Comparison of ENCODE assay signal across 1 cellular context in the genomic region with DNA sequence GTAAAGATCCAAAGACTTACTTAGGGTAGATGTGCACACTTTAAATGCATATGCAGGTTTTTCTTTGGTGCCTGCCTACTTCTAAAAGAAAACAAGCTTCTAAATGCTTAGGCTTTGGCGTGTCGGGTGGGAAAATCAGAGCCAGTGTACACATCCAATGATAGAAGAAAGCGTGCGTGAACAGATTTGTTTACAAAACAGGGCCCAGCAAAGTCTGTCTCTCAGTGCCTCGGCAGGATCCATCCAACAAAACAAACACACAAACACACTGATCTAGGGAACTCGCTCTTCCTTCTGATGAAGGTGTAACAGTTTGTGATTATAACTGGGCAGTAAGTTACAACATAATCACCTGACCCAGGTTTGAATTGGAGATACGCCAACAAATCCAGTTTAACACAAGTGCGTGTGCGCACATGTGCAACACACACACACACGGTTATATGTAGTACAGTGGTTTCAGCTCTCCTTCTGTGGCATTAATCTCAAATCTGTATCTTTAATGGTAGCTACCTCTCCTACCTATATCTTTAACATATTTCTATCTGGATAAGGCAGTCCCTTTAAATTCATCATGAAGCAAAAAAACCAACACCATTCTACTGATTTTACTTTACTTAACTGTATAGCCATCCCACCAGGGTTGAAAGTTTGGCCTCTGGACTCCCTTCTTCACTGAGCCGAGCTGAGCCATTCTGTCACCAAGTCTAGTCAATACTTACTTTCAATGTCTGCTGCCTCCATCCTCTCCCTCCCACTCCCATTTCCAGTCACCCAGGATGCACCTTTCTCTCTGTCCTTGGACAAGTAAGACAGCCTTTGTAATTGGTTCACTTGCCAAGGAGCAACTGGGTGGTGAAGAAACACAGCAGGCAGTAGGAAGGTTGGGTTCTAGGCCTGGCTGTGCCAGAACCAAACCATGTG.
TF ChIP-seq lines count a peak whose summit lies in the region.

No MANE protein-coding gene starts in this region.

TF ChIP-seq in HepG2, 621 proteins besides CTCF, POLR2A, EP300 and RAD21 (continued from another document and continues in another):
- TF ChIP-seq, protein P1, sequence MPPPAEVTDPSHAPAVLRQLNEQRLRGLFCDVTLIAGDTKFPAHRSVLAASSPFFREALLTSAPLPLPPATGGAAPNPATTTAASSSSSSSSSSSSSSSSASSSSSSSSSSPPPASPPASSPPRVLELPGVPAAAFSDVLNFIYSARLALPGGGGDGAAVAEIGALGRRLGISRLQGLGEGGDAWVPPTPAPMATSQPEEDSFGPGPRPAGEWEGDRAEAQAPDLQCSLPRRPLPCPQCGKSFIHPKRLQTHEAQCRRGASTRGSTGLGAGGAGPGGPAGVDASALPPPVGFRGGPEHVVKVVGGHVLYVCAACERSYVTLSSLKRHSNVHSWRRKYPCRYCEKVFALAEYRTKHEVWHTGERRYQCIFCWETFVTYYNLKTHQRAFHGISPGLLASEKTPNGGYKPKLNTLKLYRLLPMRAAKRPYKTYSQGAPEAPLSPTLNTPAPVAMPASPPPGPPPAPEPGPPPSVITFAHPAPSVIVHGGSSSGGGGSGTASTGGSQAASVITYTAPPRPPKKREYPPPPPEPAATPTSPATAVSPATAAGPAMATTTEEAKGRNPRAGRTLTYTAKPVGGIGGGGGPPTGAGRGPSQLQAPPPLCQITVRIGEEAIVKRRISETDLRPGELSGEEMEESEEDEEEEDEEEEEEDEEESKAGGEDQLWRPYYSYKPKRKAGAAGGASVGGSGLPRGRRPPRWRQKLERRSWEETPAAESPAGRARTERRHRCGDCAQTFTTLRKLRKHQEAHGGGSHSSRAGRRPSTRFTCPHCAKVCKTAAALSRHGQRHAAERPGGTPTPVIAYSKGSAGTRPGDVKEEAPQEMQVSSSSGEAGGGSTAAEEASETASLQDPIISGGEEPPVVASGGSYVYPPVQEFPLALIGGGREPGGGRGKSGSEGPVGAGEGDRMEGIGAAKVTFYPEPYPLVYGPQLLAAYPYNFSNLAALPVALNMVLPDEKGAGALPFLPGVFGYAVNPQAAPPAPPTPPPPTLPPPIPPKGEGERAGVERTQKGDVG (CRISPR knock-in tag; IDR thresholded peaks at IDR 0.05; ENCODE audit: borderline replicate concordance), result peak; percentile 51; the same call in 1 of the 2 replicates
- TF ChIP-seq SP2 (CRISPR knock-in tag; IDR thresholded peaks at IDR 0.05), result no peak
- TF ChIP-seq NRL (CRISPR knock-in tag; IDR thresholded peaks at IDR 0.05; ENCODE audit: borderline replicate concordance), result no peak
- TF ChIP-seq, protein P2, sequence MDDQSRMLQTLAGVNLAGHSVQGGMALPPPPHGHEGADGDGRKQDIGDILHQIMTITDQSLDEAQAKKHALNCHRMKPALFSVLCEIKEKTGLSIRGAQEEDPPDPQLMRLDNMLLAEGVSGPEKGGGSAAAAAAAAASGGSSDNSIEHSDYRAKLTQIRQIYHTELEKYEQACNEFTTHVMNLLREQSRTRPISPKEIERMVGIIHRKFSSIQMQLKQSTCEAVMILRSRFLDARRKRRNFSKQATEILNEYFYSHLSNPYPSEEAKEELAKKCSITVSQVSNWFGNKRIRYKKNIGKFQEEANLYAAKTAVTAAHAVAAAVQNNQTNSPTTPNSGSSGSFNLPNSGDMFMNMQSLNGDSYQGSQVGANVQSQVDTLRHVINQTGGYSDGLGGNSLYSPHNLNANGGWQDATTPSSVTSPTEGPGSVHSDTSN (CRISPR knock-in tag; IDR thresholded peaks at IDR 0.05; ENCODE audit: borderline replicate concordance), result no peak
- no peak for TF ChIP-seq HOXA7 (CRISPR knock-in tag; IDR thresholded peaks at IDR 0.05)
- no peak for TF ChIP-seq BORCS8-MEF2B (CRISPR knock-in tag; IDR thresholded peaks at IDR 0.05)
- TF ChIP-seq, protein P3, sequence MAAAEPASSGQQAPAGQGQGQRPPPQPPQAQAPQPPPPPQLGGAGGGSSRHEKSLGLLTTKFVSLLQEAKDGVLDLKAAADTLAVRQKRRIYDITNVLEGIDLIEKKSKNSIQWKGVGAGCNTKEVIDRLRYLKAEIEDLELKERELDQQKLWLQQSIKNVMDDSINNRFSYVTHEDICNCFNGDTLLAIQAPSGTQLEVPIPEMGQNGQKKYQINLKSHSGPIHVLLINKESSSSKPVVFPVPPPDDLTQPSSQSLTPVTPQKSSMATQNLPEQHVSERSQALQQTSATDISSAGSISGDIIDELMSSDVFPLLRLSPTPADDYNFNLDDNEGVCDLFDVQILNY (CRISPR knock-in tag; conservative IDR thresholded peaks at IDR 0.05), result no peak
- no peak for TF ChIP-seq ZNF329 (CRISPR knock-in tag; IDR thresholded peaks at IDR 0.05; ENCODE audit: low read depth)
- TF ChIP-seq, protein P4, sequence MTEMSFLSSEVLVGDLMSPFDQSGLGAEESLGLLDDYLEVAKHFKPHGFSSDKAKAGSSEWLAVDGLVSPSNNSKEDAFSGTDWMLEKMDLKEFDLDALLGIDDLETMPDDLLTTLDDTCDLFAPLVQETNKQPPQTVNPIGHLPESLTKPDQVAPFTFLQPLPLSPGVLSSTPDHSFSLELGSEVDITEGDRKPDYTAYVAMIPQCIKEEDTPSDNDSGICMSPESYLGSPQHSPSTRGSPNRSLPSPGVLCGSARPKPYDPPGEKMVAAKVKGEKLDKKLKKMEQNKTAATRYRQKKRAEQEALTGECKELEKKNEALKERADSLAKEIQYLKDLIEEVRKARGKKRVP (CRISPR knock-in tag; IDR thresholded peaks at IDR 0.05), result peak in 1 of 2 experiments; percentile 25; a peak in 1 of 4 replicates
- no peak for TF ChIP-seq NFYB (CRISPR knock-in tag; IDR thresholded peaks at IDR 0.05)
- TF ChIP-seq, protein P5, sequence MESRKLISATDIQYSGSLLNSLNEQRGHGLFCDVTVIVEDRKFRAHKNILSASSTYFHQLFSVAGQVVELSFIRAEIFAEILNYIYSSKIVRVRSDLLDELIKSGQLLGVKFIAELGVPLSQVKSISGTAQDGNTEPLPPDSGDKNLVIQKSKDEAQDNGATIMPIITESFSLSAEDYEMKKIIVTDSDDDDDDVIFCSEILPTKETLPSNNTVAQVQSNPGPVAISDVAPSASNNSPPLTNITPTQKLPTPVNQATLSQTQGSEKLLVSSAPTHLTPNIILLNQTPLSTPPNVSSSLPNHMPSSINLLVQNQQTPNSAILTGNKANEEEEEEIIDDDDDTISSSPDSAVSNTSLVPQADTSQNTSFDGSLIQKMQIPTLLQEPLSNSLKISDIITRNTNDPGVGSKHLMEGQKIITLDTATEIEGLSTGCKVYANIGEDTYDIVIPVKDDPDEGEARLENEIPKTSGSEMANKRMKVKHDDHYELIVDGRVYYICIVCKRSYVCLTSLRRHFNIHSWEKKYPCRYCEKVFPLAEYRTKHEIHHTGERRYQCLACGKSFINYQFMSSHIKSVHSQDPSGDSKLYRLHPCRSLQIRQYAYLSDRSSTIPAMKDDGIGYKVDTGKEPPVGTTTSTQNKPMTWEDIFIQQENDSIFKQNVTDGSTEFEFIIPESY (CRISPR knock-in tag; IDR thresholded peaks at IDR 0.05), result peak; percentile 51; the same call in 1 of the 2 replicates
- TF ChIP-seq, protein P6, sequence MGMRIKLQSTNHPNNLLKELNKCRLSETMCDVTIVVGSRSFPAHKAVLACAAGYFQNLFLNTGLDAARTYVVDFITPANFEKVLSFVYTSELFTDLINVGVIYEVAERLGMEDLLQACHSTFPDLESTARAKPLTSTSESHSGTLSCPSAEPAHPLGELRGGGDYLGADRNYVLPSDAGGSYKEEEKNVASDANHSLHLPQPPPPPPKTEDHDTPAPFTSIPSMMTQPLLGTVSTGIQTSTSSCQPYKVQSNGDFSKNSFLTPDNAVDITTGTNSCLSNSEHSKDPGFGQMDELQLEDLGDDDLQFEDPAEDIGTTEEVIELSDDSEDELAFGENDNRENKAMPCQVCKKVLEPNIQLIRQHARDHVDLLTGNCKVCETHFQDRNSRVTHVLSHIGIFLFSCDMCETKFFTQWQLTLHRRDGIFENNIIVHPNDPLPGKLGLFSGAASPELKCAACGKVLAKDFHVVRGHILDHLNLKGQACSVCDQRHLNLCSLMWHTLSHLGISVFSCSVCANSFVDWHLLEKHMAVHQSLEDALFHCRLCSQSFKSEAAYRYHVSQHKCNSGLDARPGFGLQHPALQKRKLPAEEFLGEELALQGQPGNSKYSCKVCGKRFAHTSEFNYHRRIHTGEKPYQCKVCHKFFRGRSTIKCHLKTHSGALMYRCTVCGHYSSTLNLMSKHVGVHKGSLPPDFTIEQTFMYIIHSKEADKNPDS (CRISPR knock-in tag; IDR thresholded peaks at IDR 0.05), result no peak
- no peak for TF ChIP-seq MBNL3 (CRISPR knock-in tag; conservative IDR thresholded peaks at IDR 0.05)
- peak; percentile 23; the same call in 1 of the 2 replicates for TF ChIP-seq POLR2G (IDR thresholded peaks at IDR 0.05; ENCODE audit: low read depth, low read length)
- TF ChIP-seq ZSCAN29 (CRISPR knock-in tag; conservative IDR thresholded peaks at IDR 0.05), result 0 out of 2 replicates have a peak, but pooled peaks have one; percentile 32
- TF ChIP-seq NFE2L1 (CRISPR knock-in tag; IDR thresholded peaks at IDR 0.05; ENCODE audit: borderline replicate concordance), result no peak
- no peak for TF ChIP-seq TGIF2 (CRISPR knock-in tag; IDR thresholded peaks at IDR 0.05)
- TF ChIP-seq, protein P7, sequence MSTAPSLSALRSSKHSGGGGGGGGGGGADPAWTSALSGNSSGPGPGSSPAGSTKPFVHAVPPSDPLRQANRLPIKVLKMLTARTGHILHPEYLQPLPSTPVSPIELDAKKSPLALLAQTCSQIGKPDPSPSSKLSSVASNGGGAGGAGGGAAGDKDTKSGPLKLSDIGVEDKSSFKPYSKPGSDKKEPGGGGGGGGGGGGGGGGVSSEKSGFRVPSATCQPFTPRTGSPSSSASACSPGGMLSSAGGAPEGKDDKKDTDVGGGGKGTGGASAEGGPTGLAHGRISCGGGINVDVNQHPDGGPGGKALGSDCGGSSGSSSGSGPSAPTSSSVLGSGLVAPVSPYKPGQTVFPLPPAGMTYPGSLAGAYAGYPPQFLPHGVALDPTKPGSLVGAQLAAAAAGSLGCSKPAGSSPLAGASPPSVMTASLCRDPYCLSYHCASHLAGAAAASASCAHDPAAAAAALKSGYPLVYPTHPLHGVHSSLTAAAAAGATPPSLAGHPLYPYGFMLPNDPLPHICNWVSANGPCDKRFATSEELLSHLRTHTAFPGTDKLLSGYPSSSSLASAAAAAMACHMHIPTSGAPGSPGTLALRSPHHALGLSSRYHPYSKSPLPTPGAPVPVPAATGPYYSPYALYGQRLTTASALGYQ (CRISPR knock-in tag; IDR thresholded peaks at IDR 0.05), result no peak
- TF ChIP-seq ZNF160 (CRISPR knock-in tag; IDR thresholded peaks at IDR 0.05), result no peak
- TF ChIP-seq IRF2 (CRISPR knock-in tag; IDR thresholded peaks at IDR 0.05), result 0 out of 2 replicates have a peak, but pooled peaks have one; percentile 24
- no peak for TF ChIP-seq DR1 (CRISPR knock-in tag; IDR thresholded peaks at IDR 0.05)
- no peak for TF ChIP-seq MAF1 (CRISPR knock-in tag; IDR thresholded peaks at IDR 0.05; ENCODE audit: borderline replicate concordance)
- TF ChIP-seq ZNF44 (CRISPR knock-in tag; IDR thresholded peaks at IDR 0.05), result no peak
- TF ChIP-seq, protein P8, sequence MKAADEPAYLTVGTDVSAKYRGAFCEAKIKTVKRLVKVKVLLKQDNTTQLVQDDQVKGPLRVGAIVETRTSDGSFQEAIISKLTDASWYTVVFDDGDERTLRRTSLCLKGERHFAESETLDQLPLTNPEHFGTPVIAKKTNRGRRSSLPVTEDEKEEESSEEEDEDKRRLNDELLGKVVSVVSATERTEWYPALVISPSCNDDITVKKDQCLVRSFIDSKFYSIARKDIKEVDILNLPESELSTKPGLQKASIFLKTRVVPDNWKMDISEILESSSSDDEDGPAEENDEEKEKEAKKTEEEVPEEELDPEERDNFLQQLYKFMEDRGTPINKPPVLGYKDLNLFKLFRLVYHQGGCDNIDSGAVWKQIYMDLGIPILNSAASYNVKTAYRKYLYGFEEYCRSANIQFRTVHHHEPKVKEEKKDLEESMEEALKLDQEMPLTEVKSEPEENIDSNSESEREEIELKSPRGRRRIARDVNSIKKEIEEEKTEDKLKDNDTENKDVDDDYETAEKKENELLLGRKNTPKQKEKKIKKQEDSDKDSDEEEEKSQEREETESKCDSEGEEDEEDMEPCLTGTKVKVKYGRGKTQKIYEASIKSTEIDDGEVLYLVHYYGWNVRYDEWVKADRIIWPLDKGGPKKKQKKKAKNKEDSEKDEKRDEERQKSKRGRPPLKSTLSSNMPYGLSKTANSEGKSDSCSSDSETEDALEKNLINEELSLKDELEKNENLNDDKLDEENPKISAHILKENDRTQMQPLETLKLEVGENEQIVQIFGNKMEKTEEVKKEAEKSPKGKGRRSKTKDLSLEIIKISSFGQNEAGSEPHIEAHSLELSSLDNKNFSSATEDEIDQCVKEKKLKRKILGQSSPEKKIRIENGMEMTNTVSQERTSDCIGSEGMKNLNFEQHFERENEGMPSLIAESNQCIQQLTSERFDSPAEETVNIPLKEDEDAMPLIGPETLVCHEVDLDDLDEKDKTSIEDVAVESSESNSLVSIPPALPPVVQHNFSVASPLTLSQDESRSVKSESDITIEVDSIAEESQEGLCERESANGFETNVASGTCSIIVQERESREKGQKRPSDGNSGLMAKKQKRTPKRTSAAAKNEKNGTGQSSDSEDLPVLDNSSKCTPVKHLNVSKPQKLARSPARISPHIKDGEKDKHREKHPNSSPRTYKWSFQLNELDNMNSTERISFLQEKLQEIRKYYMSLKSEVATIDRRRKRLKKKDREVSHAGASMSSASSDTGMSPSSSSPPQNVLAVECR (CRISPR knock-in tag; IDR thresholded peaks at IDR 0.05; ENCODE audit: borderline replicate concordance), result peak; percentile 44; the same call in 1 of the 2 replicates
- no peak for TF ChIP-seq ZSCAN25 (CRISPR knock-in tag; IDR thresholded peaks at IDR 0.05)
- TF ChIP-seq CEBPG (CRISPR knock-in tag; IDR thresholded peaks at IDR 0.05), result peak; percentile 37
- peak; percentile 14; the same call in 1 of the 2 replicates for TF ChIP-seq ZMYM4 (CRISPR knock-in tag; IDR thresholded peaks at IDR 0.05)
- no peak for TF ChIP-seq ZNF678 (CRISPR knock-in tag; IDR thresholded peaks at IDR 0.05)
- TF ChIP-seq ZSCAN9 (CRISPR knock-in tag; IDR thresholded peaks at IDR 0.05; ENCODE audit: borderline replicate concordance), result peak; percentile 50; the same call in 1 of the 2 replicates
- no peak for TF ChIP-seq NCOA2 (CRISPR knock-in tag; IDR thresholded peaks at IDR 0.05)
- TF ChIP-seq, protein P9, sequence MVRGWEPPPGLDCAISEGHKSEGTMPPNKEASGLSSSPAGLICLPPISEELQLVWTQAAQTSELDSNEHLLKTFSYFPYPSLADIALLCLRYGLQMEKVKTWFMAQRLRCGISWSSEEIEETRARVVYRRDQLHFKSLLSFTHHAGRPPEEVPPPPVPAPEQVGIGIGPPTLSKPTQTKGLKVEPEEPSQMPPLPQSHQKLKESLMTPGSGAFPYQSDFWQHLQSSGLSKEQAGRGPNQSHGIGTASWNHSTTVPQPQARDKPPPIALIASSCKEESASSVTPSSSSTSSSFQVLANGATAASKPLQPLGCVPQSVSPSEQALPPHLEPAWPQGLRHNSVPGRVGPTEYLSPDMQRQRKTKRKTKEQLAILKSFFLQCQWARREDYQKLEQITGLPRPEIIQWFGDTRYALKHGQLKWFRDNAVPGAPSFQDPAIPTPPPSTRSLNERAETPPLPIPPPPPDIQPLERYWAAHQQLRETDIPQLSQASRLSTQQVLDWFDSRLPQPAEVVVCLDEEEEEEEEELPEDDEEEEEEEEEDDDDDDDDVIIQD (CRISPR knock-in tag; IDR thresholded peaks at IDR 0.05; ENCODE audit: low read depth), result no peak
